Comparison of ENCODE assay signal across 24 cellular contexts in the genomic region with DNA sequence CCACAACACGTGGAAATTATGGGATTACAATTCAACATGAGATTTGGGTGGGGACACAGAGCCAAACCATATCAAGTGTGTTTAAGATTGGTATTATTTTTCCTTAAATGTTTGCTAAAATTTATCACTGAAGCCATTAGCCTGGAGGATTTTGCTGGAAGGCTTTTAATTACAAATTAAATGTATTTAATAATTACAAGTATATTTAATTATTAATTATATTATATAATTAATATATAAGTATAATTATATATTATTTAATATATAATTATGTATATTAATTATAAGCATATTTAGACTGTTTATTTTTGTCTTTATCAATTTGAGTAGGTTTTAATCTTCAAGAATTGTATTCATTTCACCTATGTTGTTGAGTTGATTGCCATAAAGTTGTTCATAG.
DNase-seq lines count a peak whose midpoint lies in the region; FAIRE-seq and TF ChIP-seq lines count a peak whose summit lies in the region.
"Had no signal": no experiment of that assay in that cellular context is flagged by ENCODE, and none has a peak within 500 bp of the region (broad histone marks: within the 10 kb centered on the region; RNA-seq: fewer than 3 reads in every experiment).

No MANE protein-coding gene starts in this region.

- TF ChIP-seq EP300 in suprapubic skin (IDR thresholded peaks at IDR 0.05), result no peak

- WGBS in thyroid gland, 2 donors, result 81 to 96% methylated on average over 1 of the region's 1 CpG
- 47% methylated on average over 1 of the region's 1 CpG for WGBS in suprapubic skin

- FAIRE-seq in A204.1 (lab: Jason Lieb, UNC), result peak; percentile 92
- peak; percentile 7 for FAIRE-seq in TTC549 (lab: Jason Lieb, UNC)
- FAIRE-seq in frontal cortex (lab: Jason Lieb, UNC), result peak; percentile 53
- FAIRE-seq: GM12891, GM19239 had no signal

- H3K9me3 ChIP-seq in thyroid gland (no peaks in the 10 kb centered on the region), suprapubic skin (no peaks in the 10 kb centered on the region)
- H3K9me3 ChIP-seq: BE2C, BLaER1 had no signal

- H3K4me1 ChIP-seq in thyroid gland (no peaks in the 10 kb centered on the region), suprapubic skin (no peaks in the 10 kb centered on the region)
- H3K4me1 ChIP-seq: BE2C, BLaER1 had no signal

- H3K27me3 ChIP-seq in thyroid gland (no peaks in the 10 kb centered on the region), suprapubic skin (no peaks in the 10 kb centered on the region)
- H3K27me3 ChIP-seq: BE2C, BLaER1 had no signal

- DNase-seq in frontal cortex (ENCODE audit: low spot score in 2 of 2) (no peak), thyroid gland (no peak), dedifferentiated amniotic fluid mesenchymal stem cell (ENCODE audit: extremely low spot score) (no peak), suprapubic skin (ENCODE audit: low spot score in 2 of 2) (no peak)
- DNase-seq: ACHN; BE2C; C1 segment of cervical spinal cord; CD4-positive, alpha-beta memory T cell; CD4-positive, CD25-positive, alpha-beta regulatory T cell; CD8-positive, alpha-beta memory T cell; COR-L47; DMS 273 treated with DMSO at 0.1 percent for 48 hours; DMS153; DMS53; DMS79; DND-41; EL; GF-D8 had no signal

- no peak overlapping the region for H3K27ac ChIP-seq in thyroid gland
- H3K27ac ChIP-seq in suprapubic skin, result no peak overlapping the region
- H3K27ac ChIP-seq: 22Rv1, BLaER1 had no signal

- no peak for TF ChIP-seq CTCF in thyroid gland (IDR thresholded peaks at IDR 0.05)
- no peak for TF ChIP-seq CTCF in suprapubic skin (IDR thresholded peaks at IDR 0.05)

- H3K36me3 ChIP-seq in thyroid gland (no peaks in the 10 kb centered on the region), suprapubic skin (no peaks in the 10 kb centered on the region)
- H3K36me3 ChIP-seq: BE2C, BLaER1 had no signal

- H3K4me3 ChIP-seq in thyroid gland (replicated peaks in 1 of 3), result no peak overlapping the region
- H3K4me3 ChIP-seq in suprapubic skin, result no peak overlapping the region
- H3K4me3 ChIP-seq: BLaER1 had no signal

- intact Hi-C loops in thyroid gland (cut with DNase I), result no loop called here

- TF ChIP-seq POLR2A in thyroid gland (IDR thresholded peaks at IDR 0.05), result no peak
- no peak for TF ChIP-seq POLR2A in suprapubic skin (IDR thresholded peaks at IDR 0.05)
